ENCODE assay signal across 26 cellular contexts in the genomic region with DNA sequence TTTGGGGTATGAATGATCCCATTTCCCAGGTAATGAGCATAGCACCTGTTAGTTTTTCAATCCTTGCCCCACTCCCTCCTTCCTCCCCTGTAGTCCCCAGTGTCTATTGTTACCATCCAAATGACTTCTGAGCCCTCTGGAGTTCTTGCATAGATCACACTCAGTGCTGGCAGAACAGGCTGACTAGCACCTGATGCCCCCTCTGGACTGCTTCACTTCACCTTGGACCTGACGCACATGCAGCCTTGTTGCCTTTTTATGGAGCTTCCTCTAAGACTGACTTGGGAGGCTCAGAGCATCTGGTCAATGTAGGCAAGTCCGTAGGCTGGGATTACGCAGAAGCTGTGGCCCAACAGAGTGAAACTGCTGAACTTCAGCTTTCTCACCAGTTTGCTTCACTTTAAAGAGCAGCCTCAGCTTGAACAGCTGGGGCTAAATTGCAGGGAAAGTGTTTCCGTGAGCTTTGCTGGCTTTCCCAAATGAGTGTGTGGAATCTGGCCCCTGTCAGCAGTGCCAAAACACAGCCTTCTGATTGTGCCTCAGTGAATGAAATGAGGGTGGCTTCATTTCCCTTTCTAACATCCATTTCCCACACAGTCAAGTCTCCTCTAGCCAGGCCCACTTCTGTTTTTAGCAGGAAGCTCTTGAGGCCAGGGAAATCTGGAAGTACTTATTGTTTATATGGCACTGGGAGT. TPM values are rescaled to one million over a fixed set of nuclear protein-coding genes. Genes with fewer than 3 reads are reported as not detected.
DNase-seq lines count a peak whose midpoint lies in the region; ATAC-seq and TF ChIP-seq lines count a peak whose summit lies in the region.
"Had no signal": no experiment of that assay in that cellular context is flagged by ENCODE, and none has a peak within 500 bp of the region (broad histone marks: within the 10 kb centered on the region; RNA-seq: fewer than 3 reads in every experiment).

No MANE protein-coding gene starts in this region.

- peak overlapping the region; percentile 37 to 49 for H3K18ac ChIP-seq in mesenchymal stem cell (ENCODE audit: low read depth in 1 of 2, low read length in 2 of 2)

- H3K4ac ChIP-seq in mesenchymal stem cell (ENCODE audit: low read depth in 1 of 2, low read length in 2 of 2): peak overlapping the region in 1 of 2 experiments; percentile 13

- H3K79me1 ChIP-seq in mesenchymal stem cell (replicated peaks; ENCODE audit: low read length, poor library complexity, severe bottlenecking): no peaks in the 10 kb centered on the region

- DNase-seq in left ventricle myocardium superior (no peak), right atrium auricular region (ENCODE audit: low spot score) (no peak), OCI-M1 (lab: John Stamatoyannopoulos, UW) (peak; percentile 1), mesenchymal stem cell (peak; percentile 64), upper lobe of right lung (no peak), iPS-NIHi11 (ENCODE audit: low spot score) (no peak), NCI-H1092 treated with DMSO at 0.1 percent for 48 hours (lab: John Stamatoyannopoulos, UW) (no peak)
- DNase-seq in activated CD4-positive, CD25-positive, alpha-beta regulatory T cell treated with anti-CD3 and anti-CD28 coated beads, Interleukin-2, amount 50 U/mL, for 72 hours: no peak
- DNase-seq: ACHN; activated B cell treated with CpG ODN at 0.5 μM for 24 hours; activated CD8-positive, alpha-beta memory T cell treated with anti-CD3 and anti-CD28 coated beads for 24 hours; activated T-cell treated with anti-CD3 and anti-CD28 coated beads, Interleukin-2, amount 50 U/mL, for 72 hours; brain microvascular endothelial cell; DMS79; foreskin melanocyte; GOT3; IMR-90; left lung; NCI-H1048; NCI-H2171 treated with DMSO at 0.1 percent for 48 hours; SHP77; sigmoid colon; stomach; T-helper 2 cell had no signal

- H3K14ac ChIP-seq in mesenchymal stem cell (ENCODE audit: low read length in 2 of 2): peak overlapping the region in 1 of 2 experiments; percentile 55

- H3K27me3 ChIP-seq in right atrium auricular region (no peaks in the 10 kb centered on the region), mesenchymal stem cell (ENCODE audit: control insufficient read depth in 1 of 2, insufficient read depth in 1 of 2, low read length in 2 of 2) (no peaks in the 10 kb centered on the region), upper lobe of right lung (no peaks in the 10 kb centered on the region)
- H3K27me3 ChIP-seq: brain microvascular endothelial cell, left lung, sigmoid colon, stomach had no signal

- no peak overlapping the region for H4K8ac ChIP-seq in mesenchymal stem cell (ENCODE audit: low read length)

- intact Hi-C loops in left ventricle myocardium superior (cut with micrococcal nuclease): no loop called here
- intact Hi-C loops in upper lobe of right lung (cut with DNase I): no loop called here

- H4K91ac ChIP-seq in mesenchymal stem cell (ENCODE audit: low read length): peak overlapping the region; percentile 56

- H3K27ac ChIP-seq in right atrium auricular region (no peak overlapping the region), mesenchymal stem cell (ENCODE audit: low read length, poor library complexity, severe bottlenecking) (no peak overlapping the region), upper lobe of right lung (no peak overlapping the region)
- H3K27ac ChIP-seq: brain microvascular endothelial cell, epithelial cell of prostate, left lung, sigmoid colon, stomach had no signal

- no peak overlapping the region for H2BK120ac ChIP-seq in mesenchymal stem cell (ENCODE audit: low read depth, low read length)

- peaks cover 3 to 13% of the 10 kb centered on the region in 2 donors for H3K9me3 ChIP-seq in right atrium auricular region
- peaks cover 29% of the 10 kb centered on the region for H3K9me3 ChIP-seq in mesenchymal stem cell (ENCODE audit: control insufficient read depth, low read length)
- no peaks in the 10 kb centered on the region for H3K9me3 ChIP-seq in upper lobe of right lung

- no peak overlapping the region for H2BK15ac ChIP-seq in mesenchymal stem cell (ENCODE audit: low read depth, poor library complexity, severe bottlenecking)

- no peak overlapping the region for H2AFZ ChIP-seq in mesenchymal stem cell (ENCODE audit: low read depth, low read length)

- H3K23ac ChIP-seq in mesenchymal stem cell (ENCODE audit: low read length in 2 of 2): no peak overlapping the region

- H2BK5ac ChIP-seq in mesenchymal stem cell (ENCODE audit: low read depth, low read length, poor library complexity, severe bottlenecking): no peak overlapping the region

- no peak overlapping the region for H2AK5ac ChIP-seq in mesenchymal stem cell (ENCODE audit: low read length, severe bottlenecking)

- no peak overlapping the region for H3K9ac ChIP-seq in mesenchymal stem cell (ENCODE audit: low read length)

- H3K4me2 ChIP-seq in mesenchymal stem cell (ENCODE audit: low read length, poor library complexity, severe bottlenecking): no peak overlapping the region

- H3K4me3 ChIP-seq in right atrium auricular region (no peak overlapping the region), mesenchymal stem cell (ENCODE audit: insufficient read depth in 1 of 2, low read depth in 1 of 2, low read length in 2 of 2) (no peak overlapping the region), upper lobe of right lung (no peak overlapping the region)
- H3K4me3 ChIP-seq: left lung, sigmoid colon, stomach had no signal

- H3K36me3 ChIP-seq in right atrium auricular region: no peaks in the 10 kb centered on the region
- H3K36me3 ChIP-seq in mesenchymal stem cell (ENCODE audit: control insufficient read depth in 1 of 2, insufficient read depth in 2 of 2, low read depth in 1 of 2, low read length in 2 of 2): no peaks in the 10 kb centered on the region
- no peaks in the 10 kb centered on the region for H3K36me3 ChIP-seq in upper lobe of right lung
- H3K36me3 ChIP-seq: brain microvascular endothelial cell, left lung, sigmoid colon, stomach had no signal

- TF ChIP-seq CTCF in right atrium auricular region (IDR thresholded peaks at IDR 0.05) (no peak), upper lobe of right lung (IDR thresholded peaks at IDR 0.05) (no peak)

- no peak overlapping the region for H2BK12ac ChIP-seq in mesenchymal stem cell (ENCODE audit: low read length in 2 of 2)

- ATAC-seq in left ventricle myocardium superior: peak; percentile 35
- ATAC-seq in upper lobe of right lung: peak; percentile 57
- ATAC-seq: activated T-cell treated with anti-CD3 and anti-CD28 coated beads, Interleukin-2, amount 50 U/mL, for 72 hours; left lung had no signal

- 33% methylated on average over 4 of the region's 4 CpGs for WGBS in mesenchymal stem cell

- H3K4me1 ChIP-seq in right atrium auricular region (no peaks in the 10 kb centered on the region), mesenchymal stem cell (ENCODE audit: control insufficient read depth, insufficient read depth, low read depth, low read length) (no peaks in the 10 kb centered on the region), upper lobe of right lung (no peaks in the 10 kb centered on the region)
- H3K4me1 ChIP-seq: left lung, sigmoid colon, stomach had no signal

RNA-seq across cellular contexts. Expression of a gene that starts 48.5 kb away (rescaled TPM):
- total RNA-seq in left ventricle myocardium superior (not detected), right atrium auricular region (not detected), upper lobe of right lung (not detected)
- not detected for polyA plus RNA-seq in mesenchymal stem cell (2013, experiment 1 of 2)
- polyA plus RNA-seq in mesenchymal stem cell (2013, experiment 2 of 2): not detected
- total RNA-seq: activated B cell treated with CpG ODN at 0.5 μM for 24 hours; activated T-cell treated with anti-CD3 and anti-CD28 coated beads, Interleukin-2, amount 50 U/mL, for 72 hours; IMR-90; left lung; omental fat pad; sigmoid colon had no signal
- polyA plus RNA-seq: IMR-90, sigmoid colon, stomach had no signal

Comparison
In these comparisons a context has a peak if more than half of its experiments do, and no peak if none do; other contexts are left out.
1. DNase-seq: peak in OCI-M1 (single experiment) and mesenchymal stem cell (single experiment); none in left ventricle myocardium superior (single experiment), right atrium auricular region (single experiment), upper lobe of right lung (single experiment), iPS-NIHi11 (single experiment), activated CD4-positive, CD25-positive, alpha-beta regulatory T cell treated with anti-CD3 and anti-CD28 coated beads, Interleukin-2, amount 50 U/mL, for 72 hours (single experiment) and NCI-H1092 treated with DMSO at 0.1 percent for 48 hours (single experiment).